Comparison of ENCODE assay signal across 30 cellular contexts in genomic region chr11:12786891-12787290, GRCh38.
DNase-seq lines count a peak whose midpoint lies in the region; TF ChIP-seq lines count a peak whose summit lies in the region.
"Had no signal": no experiment of that assay in that cellular context is flagged by ENCODE, and none has a peak within 500 bp of the region (broad histone marks: within the 10 kb centered on the region; RNA-seq: fewer than 3 reads in every experiment).

No MANE protein-coding gene starts in this region.

- H3K9me3 Mint-ChIP-seq in endodermal cell (no peaks in the 10 kb centered on the region), progenitor cell of endocrine pancreas (ENCODE audit: low read depth) (no peaks in the 10 kb centered on the region)
- H3K9me3 Mint-ChIP-seq: activated naive CD4-positive, alpha-beta T cell treated with anti-CD3 and anti-CD28 coated beads, Interleukin-2, amount 10 ng/mL, durations not matched to agents 7 days and 5 days; activated T-helper 17 cell treated with anti-CD3 and anti-CD28 coated beads, Interleukin-2, amount 50 U/mL, for 72 hours had no signal

- H3K36me3 Mint-ChIP-seq in endodermal cell (ENCODE audit: low read depth) (peaks cover 5% of the 10 kb centered on the region), progenitor cell of endocrine pancreas (ENCODE audit: insufficient read depth) (peaks cover 1% of the 10 kb centered on the region)
- H3K36me3 Mint-ChIP-seq: activated naive CD4-positive, alpha-beta T cell treated with anti-CD3 and anti-CD28 coated beads, Interleukin-2, amount 10 ng/mL, durations not matched to agents 7 days and 5 days had no signal

- POLR2A ChIA-PET in RWPE1 (lab: Yijun Ruan, JAX; ENCODE audit: low non-redundant PET) = no interaction called here

- H3K27me3 ChIP-seq in H7 (ENCODE audit: control insufficient read depth, insufficient read depth, low read length) (no peaks in the 10 kb centered on the region), endodermal cell (ENCODE audit: control insufficient read depth, insufficient read depth, low read length, poor library complexity, severe bottlenecking) (no peaks in the 10 kb centered on the region)
- H3K27me3 ChIP-seq: BLaER1 treated with 17β-estradiol and CSF1 and Interleukin-3, amounts not matched to agents 10 nM and 100 nM; brain microvascular endothelial cell; MG63; stomach; thyroid gland had no signal

- H3K4me1 Mint-ChIP-seq in endodermal cell (peaks cover 27% of the 10 kb centered on the region), progenitor cell of endocrine pancreas (ENCODE audit: low read depth) (peaks cover 6% of the 10 kb centered on the region)
- H3K4me1 Mint-ChIP-seq: activated naive CD4-positive, alpha-beta T cell treated with anti-CD3 and anti-CD28 coated beads, Interleukin-2, amount 10 ng/mL, durations not matched to agents 7 days and 5 days; activated T-helper 17 cell treated with anti-CD3 and anti-CD28 coated beads, Interleukin-2, amount 50 U/mL, for 72 hours had no signal

- CTCF ChIA-PET in RWPE1 (lab: Yijun Ruan, JAX) = no interaction called here

- H3K36me3 ChIP-seq in H7 (replicated peaks; ENCODE audit: control insufficient read depth, insufficient read depth, low read length) (no peaks in the 10 kb centered on the region; the same call in none of the 2 replicates), endodermal cell (ENCODE audit: control insufficient read depth, insufficient read depth, low read length) (peaks cover 31% of the 10 kb centered on the region)
- H3K36me3 ChIP-seq: BLaER1 treated with 17β-estradiol and CSF1 and Interleukin-3, amounts not matched to agents 10 nM and 100 nM; brain microvascular endothelial cell; thyroid gland had no signal

- 84 to 100% methylated on average over 1 to 5 of the region's 5 CpGs for WGBS in endodermal cell (ENCODE audit: insufficient coverage in 1 of 2, insufficient read length in 1 of 2), 2 experiments

- H3K4me1 ChIP-seq in endodermal cell (ENCODE audit: control insufficient read depth, insufficient read depth, low read length) = peaks cover 12% of the 10 kb centered on the region
- H3K4me1 ChIP-seq: BLaER1 treated with 17β-estradiol and CSF1 and Interleukin-3, amounts not matched to agents 10 nM and 100 nM; thyroid gland had no signal

- H3K27me3 Mint-ChIP-seq in endodermal cell (ENCODE audit: insufficient read depth) (no peaks in the 10 kb centered on the region), progenitor cell of endocrine pancreas (no peaks in the 10 kb centered on the region)

- H3K27ac ChIP-seq in RWPE1 (peak overlapping the region; percentile 32; the same call in 1 of the 2 replicates), endodermal cell (ENCODE audit: low read depth, low read length) (peak overlapping the region; percentile 8)
- H3K27ac ChIP-seq: BLaER1 treated with 17β-estradiol and CSF1 and Interleukin-3, amounts not matched to agents 10 nM and 100 nM; epithelial cell of prostate; stomach; thyroid gland; VCaP had no signal

- TF ChIP-seq CTCF in RWPE1 (conservative IDR thresholded peaks at IDR 0.05; ENCODE audit: low read depth) (no peak), endodermal cell (conservative IDR thresholded peaks at IDR 0.05) (no peak), progenitor cell of endocrine pancreas (IDR thresholded peaks at IDR 0.05; ENCODE audit: unreplicated experiment) (no peak)

- DNase-seq in H7 (peak; percentile 36), RWPE1 (ENCODE audit: low spot score) (no peak), endodermal cell (no peak), progenitor cell of endocrine pancreas (ENCODE audit: low spot score, unreplicated experiment) (no peak), SKM-1 treated with dmso at 0.1 percent for 144 hours (lab: John Stamatoyannopoulos, UW; ENCODE audit: unreplicated experiment) (no peak), HCEC 1CT (no peak), dermis blood vessel endothelial cell (no peak)
- DNase-seq: activated CD4-positive, alpha-beta T cell treated with anti-CD3 and anti-CD28 coated beads for 48 hours; activated naive CD4-positive, alpha-beta T cell treated with anti-CD3 and anti-CD28 coated beads, Interleukin-2, amount 10 ng/mL, durations not matched to agents 7 days and 5 days; brain microvascular endothelial cell; effector CD4-positive, alpha-beta T cell; hippocampal formation; KG1; MG63; NCI-H1105; NCI-H1930; NCI-H524; PC-3; posterior cingulate gyrus; SHP77 treated with DMSO at 0.1 percent for 48 hours; stimulated activated CD4-positive, alpha-beta T cell treated with anti-CD3 and anti-CD28 coated beads, Interleukin-12 subunit alpha, Interleukin-12 subunit beta, amount 100 ng/mL, for 4 hours; stimulated activated CD4-positive, alpha-beta T cell treated with anti-CD3 and anti-CD28 coated beads, Interleukin-2, amount 100 ng/mL, for 48 hours; stomach; T-helper 9 cell; thyroid gland had no signal

- H3K9ac ChIP-seq in endodermal cell (ENCODE audit: extremely low read depth, low read length, poor library complexity, severe bottlenecking) = no peak overlapping the region
- H3K9ac ChIP-seq: BLaER1 treated with 17β-estradiol and CSF1 and Interleukin-3, amounts not matched to agents 10 nM and 100 nM had no signal

- H3K27ac Mint-ChIP-seq in endodermal cell (no peak overlapping the region), progenitor cell of endocrine pancreas (peak overlapping the region; percentile 12)
- H3K27ac Mint-ChIP-seq: activated naive CD4-positive, alpha-beta T cell treated with anti-CD3 and anti-CD28 coated beads, Interleukin-2, amount 10 ng/mL, durations not matched to agents 7 days and 5 days; activated T-helper 17 cell treated with anti-CD3 and anti-CD28 coated beads, Interleukin-2, amount 50 U/mL, for 72 hours had no signal

- no peaks in the 10 kb centered on the region for H3K9me3 ChIP-seq in endodermal cell (ENCODE audit: control insufficient read depth, low read length)
- H3K9me3 ChIP-seq: MG63, stomach, thyroid gland had no signal

- no peak overlapping the region for H3K4me3 Mint-ChIP-seq in endodermal cell
- no peak overlapping the region for H3K4me3 Mint-ChIP-seq in progenitor cell of endocrine pancreas (ENCODE audit: low read depth)
- H3K4me3 Mint-ChIP-seq: activated naive CD4-positive, alpha-beta T cell treated with anti-CD3 and anti-CD28 coated beads, Interleukin-2, amount 10 ng/mL, durations not matched to agents 7 days and 5 days; activated T-helper 17 cell treated with anti-CD3 and anti-CD28 coated beads, Interleukin-2, amount 50 U/mL, for 72 hours had no signal

- H3K4me3 ChIP-seq in H7 (ENCODE audit: insufficient read depth, low read depth, low read length) (no peak overlapping the region), endodermal cell (ENCODE audit: low read length) (no peak overlapping the region)
- H3K4me3 ChIP-seq: BLaER1 treated with 17β-estradiol and CSF1 and Interleukin-3, amounts not matched to agents 10 nM and 100 nM; lung; MG63; stomach; thyroid gland had no signal
